Comparison of ENCODE assay signal across 8 cellular contexts in genomic region chr2:178193496-178193822, GRCh38. TPM values are rescaled to one million over a fixed set of nuclear protein-coding genes. Genes with fewer than 3 reads are reported as not detected.
DNase-seq lines count a peak whose midpoint lies in the region; ATAC-seq, FAIRE-seq and TF ChIP-seq lines count a peak whose summit lies in the region.

No MANE protein-coding gene starts in this region.

- TF ChIP-seq POLR2A in testis (IDR thresholded peaks at IDR 0.05) = no peak

- no peak for FAIRE-seq in kidney (lab: Jason Lieb, UNC)

- H3K27ac Mint-ChIP-seq in T-helper 2 cell treated with Interferon-gamma antibody and Interleukin-4, amounts not matched to agents 5 μg/mL and 100 μg/mL, for 36 hours = no peak overlapping the region
- no peak overlapping the region for H3K27ac Mint-ChIP-seq in activated T-helper 1 cell treated with anti-CD3 and anti-CD28 coated beads, Interleukin-12 subunit alpha, Interleukin-12 subunit beta, Interleukin-2, Interleukin-4 antibody, amounts not matched to agents 30 ng/mL and 10 ng/mL and 1 ng/mL, durations not matched to agents 14 hours and 24 hours and 36 hours

- no peaks in the 10 kb centered on the region for H3K9me3 ChIP-seq in kidney (ENCODE audit: control insufficient read depth in 1 of 2, low read length in 2 of 2)
- H3K9me3 ChIP-seq in testis = no peaks in the 10 kb centered on the region

- TF ChIP-seq CTCF in kidney (IDR thresholded peaks at IDR 0.05; ENCODE audit: borderline replicate concordance, extremely low read depth, insufficient read depth) = no peak
- no peak for TF ChIP-seq CTCF in testis (IDR thresholded peaks at IDR 0.05)

- peak overlapping the region; percentile 74 for H3K4me3 Mint-ChIP-seq in T-helper 2 cell treated with Interferon-gamma antibody and Interleukin-4, amounts not matched to agents 5 μg/mL and 100 μg/mL, for 36 hours
- H3K4me3 Mint-ChIP-seq in activated T-helper 1 cell treated with anti-CD3 and anti-CD28 coated beads, Interleukin-12 subunit alpha, Interleukin-12 subunit beta, Interleukin-2, Interleukin-4 antibody, amounts not matched to agents 30 ng/mL and 10 ng/mL and 1 ng/mL, durations not matched to agents 14 hours and 24 hours and 36 hours = peak overlapping the region; percentile 77

- H3K27ac ChIP-seq in kidney (ENCODE audit: low read depth in 2 of 2, low read length in 2 of 2) (peak overlapping the region; percentile 39 to 72), testis (peak overlapping the region in 1 of 2 donors; percentile 80)

- peaks cover 17% of the 10 kb centered on the region for H3K4me1 Mint-ChIP-seq in T-helper 2 cell treated with Interferon-gamma antibody and Interleukin-4, amounts not matched to agents 5 μg/mL and 100 μg/mL, for 36 hours (ENCODE audit: low read depth)
- peaks cover 11% of the 10 kb centered on the region for H3K4me1 Mint-ChIP-seq in activated T-helper 1 cell treated with anti-CD3 and anti-CD28 coated beads, Interleukin-12 subunit alpha, Interleukin-12 subunit beta, Interleukin-2, Interleukin-4 antibody, amounts not matched to agents 30 ng/mL and 10 ng/mL and 1 ng/mL, durations not matched to agents 14 hours and 24 hours and 36 hours (ENCODE audit: low read depth)

- H3K36me3 ChIP-seq in kidney (ENCODE audit: control insufficient read depth in 1 of 2, insufficient read depth in 2 of 2, low read length in 2 of 2) (no peaks in the 10 kb centered on the region), testis (ENCODE audit: low read depth, missing control alignments) (no peaks in the 10 kb centered on the region)

- H3K27me3 ChIP-seq in testis = no peaks in the 10 kb centered on the region

- no peak for DNase-seq in T-helper 2 cell treated with Interferon-gamma antibody and Interleukin-4, amounts not matched to agents 5 μg/mL and 100 μg/mL, for 36 hours (ENCODE audit: low spot score)
- DNase-seq in T-helper 2 cell = no peak
- DNase-seq in activated T-helper 1 cell treated with anti-CD3 and anti-CD28 coated beads, Interleukin-12 subunit alpha, Interleukin-12 subunit beta, Interleukin-2, Interleukin-4 antibody, amounts not matched to agents 30 ng/mL and 10 ng/mL and 1 ng/mL, durations not matched to agents 14 hours and 24 hours and 36 hours (ENCODE audit: low spot score) = no peak
- no peak for DNase-seq in kidney
- DNase-seq in testis = no peak
- no peak for DNase-seq in sciatic nerve (ENCODE audit: low spot score)
- DNase-seq in EL = no peak

- 13% methylated on average over 10 of the region's 10 CpGs for WGBS in testis, 2 donors

- no peak for ATAC-seq in sciatic nerve
- no peak for ATAC-seq in HG03354 (IDR thresholded peaks at IDR 0.05; ENCODE audit: poor library complexity, severe bottlenecking, unreplicated experiment)

- peak overlapping the region; percentile 49 to 73 for H3K9ac ChIP-seq in kidney (ENCODE audit: low read length in 2 of 2)

- no peaks in the 10 kb centered on the region for H3K36me3 Mint-ChIP-seq in T-helper 2 cell treated with Interferon-gamma antibody and Interleukin-4, amounts not matched to agents 5 μg/mL and 100 μg/mL, for 36 hours (ENCODE audit: low read depth)
- H3K36me3 Mint-ChIP-seq in activated T-helper 1 cell treated with anti-CD3 and anti-CD28 coated beads, Interleukin-12 subunit alpha, Interleukin-12 subunit beta, Interleukin-2, Interleukin-4 antibody, amounts not matched to agents 30 ng/mL and 10 ng/mL and 1 ng/mL, durations not matched to agents 14 hours and 24 hours and 36 hours (ENCODE audit: low read depth) = no peaks in the 10 kb centered on the region

- intact Hi-C loops in activated T-helper 1 cell treated with anti-CD3 and anti-CD28 coated beads, Interleukin-12 subunit alpha, Interleukin-12 subunit beta, Interleukin-2, Interleukin-4 antibody, amounts not matched to agents 30 ng/mL and 10 ng/mL and 1 ng/mL, durations not matched to agents 14 hours and 24 hours and 36 hours (cut with micrococcal nuclease) = loop anchor here (5.0 kb wide), 3 partner anchors 61 to 641 kb away; a partner anchor contains a TSS
- intact Hi-C loops in kidney (cut with DNase I) (no loop called here), testis (cut with DNase I; ENCODE audit: low total_unique reads) (no loop called here), sciatic nerve (cut with DNase I) (no loop called here)

- peak overlapping the region; percentile 57 to 78 for H3K4me3 ChIP-seq in kidney (ENCODE audit: low read length in 2 of 2)
- peak overlapping the region; percentile 70 to 78 for H3K4me3 ChIP-seq in testis

- H3K4me1 ChIP-seq in kidney (ENCODE audit: control insufficient read depth in 1 of 2, insufficient read depth in 1 of 2, low read depth in 1 of 2, low read length in 2 of 2) (peaks cover 0 to 6% of the 10 kb centered on the region in 2 donors), testis (peaks cover 5% of the 10 kb centered on the region)

- peaks cover 54% of the 10 kb centered on the region for H3K27me3 Mint-ChIP-seq in T-helper 2 cell treated with Interferon-gamma antibody and Interleukin-4, amounts not matched to agents 5 μg/mL and 100 μg/mL, for 36 hours (ENCODE audit: low read depth)
- peaks cover 55% of the 10 kb centered on the region for H3K27me3 Mint-ChIP-seq in activated T-helper 1 cell treated with anti-CD3 and anti-CD28 coated beads, Interleukin-12 subunit alpha, Interleukin-12 subunit beta, Interleukin-2, Interleukin-4 antibody, amounts not matched to agents 30 ng/mL and 10 ng/mL and 1 ng/mL, durations not matched to agents 14 hours and 24 hours and 36 hours (ENCODE audit: insufficient read depth)

- no peaks in the 10 kb centered on the region for H3K9me3 Mint-ChIP-seq in T-helper 2 cell treated with Interferon-gamma antibody and Interleukin-4, amounts not matched to agents 5 μg/mL and 100 μg/mL, for 36 hours
- H3K9me3 Mint-ChIP-seq in activated T-helper 1 cell treated with anti-CD3 and anti-CD28 coated beads, Interleukin-12 subunit alpha, Interleukin-12 subunit beta, Interleukin-2, Interleukin-4 antibody, amounts not matched to agents 30 ng/mL and 10 ng/mL and 1 ng/mL, durations not matched to agents 14 hours and 24 hours and 36 hours = no peaks in the 10 kb centered on the region

RNA-seq across cellular contexts. Expression of gene OSBPL6, which starts 0.9 kb away (rescaled TPM):
- total RNA-seq in activated T-helper 1 cell treated with anti-CD3 and anti-CD28 coated beads, Interleukin-12 subunit alpha, Interleukin-12 subunit beta, Interleukin-2, Interleukin-4 antibody, amounts not matched to agents 30 ng/mL and 10 ng/mL and 1 ng/mL, durations not matched to agents 14 hours and 24 hours and 36 hours = 1.5 and 1.9 TPM in 2 replicates
- 0.91 TPM for total RNA-seq in kidney
- 1.4 TPM for polyA plus RNA-seq in kidney (ENCODE audit: insufficient read depth, low read depth, low replicate concordance)
- total RNA-seq in testis = 1 to 10 TPM; 2.6 to 3.8 TPM
- polyA plus RNA-seq in testis (ENCODE audit: insufficient read depth, low read depth, low replicate concordance) = 1.7 TPM
- total RNA-seq in sciatic nerve = 1.8 TPM
